ENCODE assay signal across 20 cellular contexts in the genomic region with DNA sequence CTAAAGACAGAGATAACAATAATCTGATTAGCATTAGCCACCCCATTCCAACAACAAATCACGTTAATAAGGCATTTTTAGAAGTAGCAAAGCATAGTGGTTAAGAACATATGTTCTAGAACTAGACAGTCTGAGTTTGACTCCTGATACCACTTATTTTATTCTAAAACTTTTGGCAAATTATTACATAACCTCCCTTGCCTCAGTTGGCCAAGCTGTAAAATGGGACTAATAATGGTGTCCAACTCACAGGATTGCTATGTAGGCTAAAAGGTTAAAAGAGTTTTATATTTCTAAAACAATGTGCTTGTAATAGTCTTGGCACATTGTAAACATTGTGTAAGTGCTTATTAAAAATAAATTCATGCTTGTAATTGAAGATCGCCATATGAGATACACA.
"Had no signal": no experiment of that assay in that cellular context is flagged by ENCODE, and none has a peak within 500 bp of the region (broad histone marks: within the 10 kb centered on the region; RNA-seq: fewer than 3 reads in every experiment).

No MANE protein-coding gene starts in this region.

- H3K27me3 ChIP-seq: dorsolateral prefrontal cortex, foreskin keratinocyte, gastroesophageal sphincter, heart right ventricle, left lung, neural progenitor cell, sigmoid colon, testis, tibial artery had no signal

- H3K4me3 ChIP-seq: dorsolateral prefrontal cortex, gastroesophageal sphincter, heart right ventricle, left lung, mucosa of descending colon, neural progenitor cell, sigmoid colon, testis, tibial artery had no signal

- DNase-seq: dorsolateral prefrontal cortex; effector CD4-positive, alpha-beta T cell; foreskin keratinocyte; glutamatergic neuron; heart right ventricle; hippocampal formation; left cardiac atrium; left lung; mesenchymal stem cell; mucosa of descending colon; naive B cell; sigmoid colon; stimulated activated CD4-positive, alpha-beta T cell treated with anti-CD3 and anti-CD28 coated beads, Interleukin-4, amount 100 ng/mL, for 4 hours; stimulated activated naive CD8-positive, alpha-beta T cell treated with anti-CD3 and anti-CD28 coated beads, Interleukin-15, Interleukin-2, amounts not matched to agents 100 U/mL and 50 U/mL, for 24 hours; substantia nigra; testis; tibial artery had no signal

- H3K9ac ChIP-seq: neural progenitor cell, parathyroid adenoma had no signal

- H3K4me1 ChIP-seq: foreskin keratinocyte, left lung, testis, tibial artery had no signal

- H2AFZ ChIP-seq: neural progenitor cell, parathyroid adenoma had no signal

- H3K9me3 ChIP-seq: gastroesophageal sphincter, heart right ventricle, left lung, mucosa of descending colon, sigmoid colon, testis, tibial artery had no signal

- H3K27ac ChIP-seq: dorsolateral prefrontal cortex, foreskin keratinocyte, gastroesophageal sphincter, heart right ventricle, left lung, neural progenitor cell, parathyroid adenoma, sigmoid colon, testis, tibial artery had no signal

- H3K36me3 ChIP-seq: gastroesophageal sphincter, heart right ventricle, left lung, neural progenitor cell, sigmoid colon, tibial artery had no signal
